9 cellular contexts compared by ENCODE assay signal in the genomic region with DNA sequence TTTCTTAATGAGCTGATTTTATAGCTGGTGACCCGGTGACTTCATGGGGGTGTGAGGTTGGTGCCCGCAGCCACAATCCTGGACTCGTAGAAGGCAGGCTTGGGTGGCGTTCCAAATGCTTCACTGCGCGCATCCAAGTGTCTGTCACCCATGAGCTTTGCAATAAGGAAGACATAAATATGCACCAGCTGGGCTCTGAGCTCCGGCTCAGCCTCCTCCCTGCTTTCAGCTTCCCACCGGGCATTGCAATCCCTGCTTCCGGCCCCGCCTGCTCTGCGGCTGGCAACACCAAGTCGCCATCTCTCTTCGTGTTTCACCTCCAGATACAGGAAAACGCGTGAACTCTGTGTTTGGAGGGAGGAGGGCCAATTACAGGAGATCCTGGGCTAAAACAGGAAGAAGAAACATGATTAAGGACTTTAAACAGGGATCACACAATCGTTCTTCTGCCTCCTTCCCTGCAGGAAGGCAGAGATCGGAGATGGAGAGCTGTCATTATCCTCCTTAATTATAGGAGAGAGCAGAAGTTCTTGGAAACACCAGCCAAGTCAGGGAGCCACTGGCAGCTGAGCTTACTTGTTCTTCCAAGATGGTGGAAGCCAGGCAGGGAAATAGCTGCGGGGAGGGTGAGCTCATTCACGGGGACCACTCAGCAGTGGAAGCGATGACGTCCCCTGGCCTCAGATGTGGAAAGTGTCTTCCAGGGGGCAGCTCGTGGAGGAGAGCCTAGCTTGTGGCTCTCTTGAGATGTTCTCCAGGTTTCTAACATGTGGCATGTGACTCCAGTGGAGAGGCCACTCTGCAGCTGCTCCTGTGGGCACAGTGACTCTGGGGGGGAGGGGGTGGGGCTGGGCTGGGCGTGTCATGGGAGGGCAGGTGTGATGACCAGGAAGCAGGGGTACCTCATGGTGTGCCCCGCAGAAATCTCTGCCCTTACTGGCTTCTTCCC.
DNase-seq lines count a peak whose midpoint lies in the region; ATAC-seq lines count a peak whose summit lies in the region.
"Had no signal": no experiment of that assay in that cellular context is flagged by ENCODE, and none has a peak within 500 bp of the region (broad histone marks: within the 10 kb centered on the region; RNA-seq: fewer than 3 reads in every experiment).

No MANE protein-coding gene starts in this region.

- DNase-seq in DMS53 treated with DMSO at 0.1 percent for 48 hours (lab: John Stamatoyannopoulos, UW; ENCODE audit: unreplicated experiment) (peak; percentile 93), RPMI8226 (peak; percentile 77), myocyte (ENCODE audit: low read depth) (peak; percentile 69), T-helper 9 cell (no peak), A172 (ENCODE audit: low spot score) (no peak), ecto neural progenitor cell (ENCODE audit: low spot score) (no peak), HuH-7.5 (ENCODE audit: low spot score) (no peak)
- DNase-seq: naive B cell had no signal

- ATAC-seq in HG02885 (IDR thresholded peaks at IDR 0.05; ENCODE audit: poor library complexity, unreplicated experiment): peak; percentile 42

Comparison
In these comparisons a context has a peak if more than half of its experiments do, and no peak if none do; other contexts are left out.
1. DNase-seq: peak in DMS53 treated with DMSO at 0.1 percent for 48 hours (single experiment), RPMI8226 (single experiment) and myocyte (single experiment); none in T-helper 9 cell (single experiment), A172 (single experiment), ecto neural progenitor cell (single experiment) and HuH-7.5 (single experiment).